18 cellular contexts compared by ENCODE assay signal in genomic region chr10:70496341-70497119, GRCh38. TPM values are rescaled to one million over a fixed set of nuclear protein-coding genes. Genes with fewer than 3 reads are reported as not detected.
A peak's percentile ranks its signal among the peaks of the same experiment; 100 is the strongest.
DNase-seq lines count a peak whose midpoint lies in the region; TF ChIP-seq lines count a peak whose summit lies in the region.
"Had no signal": no experiment of that assay in that cellular context is flagged by ENCODE, and none has a peak within 500 bp of the region (broad histone marks: within the 10 kb centered on the region; RNA-seq: fewer than 3 reads in every experiment).

No MANE protein-coding gene starts in this region.

- peaks cover 43% of the 10 kb centered on the region; the same call in 1 of the 2 replicates for H3K79me2 ChIP-seq in Loucy (ENCODE audit: insufficient read depth, low read length)

- intact Hi-C loops in dorsolateral prefrontal cortex (cut with DNase I), result no loop called here

- no peak for DNase-seq in dorsolateral prefrontal cortex
- DNase-seq in neuronal stem cell (ENCODE audit: low spot score), result no peak
- no peak for DNase-seq in stimulated activated CD4-positive, alpha-beta T cell treated with anti-CD3 and anti-CD28 coated beads, Interleukin-1b, Interleukin-23, amount 100 ng/mL, for 48 hours
- no peak for DNase-seq in NCI-H510A treated with DMSO at 0.1 percent for 48 hours (lab: John Stamatoyannopoulos, UW)
- no peak for DNase-seq in activated CD8-positive, alpha-beta memory T cell treated with anti-CD3 and anti-CD28 coated beads, Interleukin-2, amount 50 U/mL, for 48 hours
- DNase-seq: Kasumi-1, NCI-H1417, NCI-H1930, NCI-H2171 treated with DMSO at 0.1 percent for 48 hours, NCI-H446 treated with DMSO at 0.1 percent for 48 hours, NCI-H748 treated with DMSO at 0.1 percent for 48 hours, PC-9, SJCRH30 had no signal

- no peak overlapping the region for H4K91ac ChIP-seq in neuronal stem cell (ENCODE audit: low read depth, low read length, poor library complexity)

- no peaks in the 10 kb centered on the region for H3K9me2 ChIP-seq in Loucy (replicated peaks; ENCODE audit: low read depth, low read length)

- no peak overlapping the region for H3K9ac ChIP-seq in BLaER1
- H3K9ac ChIP-seq in Loucy (ENCODE audit: low read depth, low read length, poor library complexity, severe bottlenecking), result peak overlapping the region; percentile 4
- H3K9ac ChIP-seq in neuronal stem cell (ENCODE audit: low read depth, low read length, poor library complexity), result no peak overlapping the region

- peak overlapping the region; percentile 81 for H3K18ac ChIP-seq in neuronal stem cell (ENCODE audit: low read length)

- H3K4me3 ChIP-seq in BLaER1 (no peak overlapping the region), Loucy (ENCODE audit: low read length, poor library complexity, severe bottlenecking) (no peak overlapping the region), dorsolateral prefrontal cortex (no peak overlapping the region), neuronal stem cell (ENCODE audit: low read length in 2 of 2) (no peak overlapping the region)
- H3K4me3 ChIP-seq: PC-9, SJCRH30 had no signal

- H3K14ac ChIP-seq in neuronal stem cell (ENCODE audit: low read length), result peak overlapping the region; percentile 79

- H3K4me1 ChIP-seq in BLaER1, result peaks cover 100% of the 10 kb centered on the region
- peaks cover 72% of the 10 kb centered on the region for H3K4me1 ChIP-seq in Loucy (ENCODE audit: insufficient read depth, low read length, poor library complexity, severe bottlenecking)
- peaks cover 16 to 22% of the 10 kb centered on the region in 2 donors for H3K4me1 ChIP-seq in neuronal stem cell (ENCODE audit: control insufficient read depth in 2 of 2, insufficient read depth in 1 of 2, low read depth in 1 of 2, low read length in 2 of 2)
- H3K4me1 ChIP-seq: SJCRH30 had no signal

- no peaks in the 10 kb centered on the region for H3K9me3 ChIP-seq in BLaER1
- no peaks in the 10 kb centered on the region for H3K9me3 ChIP-seq in Loucy (ENCODE audit: insufficient read depth, low read depth, low read length)
- H3K9me3 ChIP-seq in neuronal stem cell (replicated peaks in 1 of 2; ENCODE audit: control insufficient read depth in 2 of 2, insufficient read depth in 1 of 2, low read depth in 1 of 2, low read length in 2 of 2), result no peaks in the 10 kb centered on the region
- H3K9me3 ChIP-seq: SJCRH30 had no signal

- H2BK120ac ChIP-seq in neuronal stem cell (ENCODE audit: low read depth, low read length), result no peak overlapping the region

- no peaks in the 10 kb centered on the region for H3F3A ChIP-seq in Loucy (ENCODE audit: low read depth)

- H4K20me1 ChIP-seq in BLaER1 (peaks cover 9% of the 10 kb centered on the region; the same call in 1 of the 2 replicates), Loucy (ENCODE audit: insufficient read depth, low read length, poor library complexity, severe bottlenecking) (no peaks in the 10 kb centered on the region)

- H3K4me2 ChIP-seq in BLaER1, result peak overlapping the region; percentile 87
- H3K4me2 ChIP-seq in Loucy (ENCODE audit: low read depth, low read length, poor library complexity, severe bottlenecking), result no peak overlapping the region
- no peak overlapping the region for H3K4me2 ChIP-seq in neuronal stem cell (ENCODE audit: insufficient read depth, low read length, poor library complexity, severe bottlenecking)
- H3K4me2 ChIP-seq: PC-9 had no signal

- no peak overlapping the region for H2BK15ac ChIP-seq in neuronal stem cell (ENCODE audit: low read length)

- no peaks in the 10 kb centered on the region for H3K79me1 ChIP-seq in neuronal stem cell (ENCODE audit: low read depth, low read length)

- no peak overlapping the region for H2BK5ac ChIP-seq in neuronal stem cell (ENCODE audit: low read length)

- H3K4ac ChIP-seq in neuronal stem cell (ENCODE audit: low read length), result no peak overlapping the region

- H3K27me3 ChIP-seq in BLaER1, result no peaks in the 10 kb centered on the region
- H3K27me3 ChIP-seq in Loucy (ENCODE audit: insufficient read depth, low read length, poor library complexity, severe bottlenecking), result no peaks in the 10 kb centered on the region
- H3K27me3 ChIP-seq in dorsolateral prefrontal cortex, result no peaks in the 10 kb centered on the region
- no peaks in the 10 kb centered on the region for H3K27me3 ChIP-seq in neuronal stem cell (ENCODE audit: control insufficient read depth in 3 of 3, insufficient read depth in 3 of 3, low read depth in 1 of 3, low read length in 3 of 3)
- H3K27me3 ChIP-seq: SJCRH30 had no signal

- H2AFZ ChIP-seq in Loucy (ENCODE audit: low read length) (no peak overlapping the region), neuronal stem cell (ENCODE audit: low read length) (no peak overlapping the region)
- H2AFZ ChIP-seq: PC-9 had no signal

- peak overlapping the region; percentile 71 for H3K27ac ChIP-seq in BLaER1
- peak overlapping the region in 48 of 59 donors; percentile 1 to 78 (median 60) for H3K27ac ChIP-seq in dorsolateral prefrontal cortex
- no peak overlapping the region for H3K27ac ChIP-seq in neuronal stem cell (replicated peaks; ENCODE audit: low read length)
- H3K27ac ChIP-seq: C4-2B, PC-9, SJCRH30 had no signal

- H3K36me3 ChIP-seq in BLaER1 (0 out of 2 replicates have a peak, but pooled peaks cover 6% of the 10 kb centered on the region), Loucy (ENCODE audit: insufficient read depth, low read length) (no peaks in the 10 kb centered on the region), neuronal stem cell (replicated peaks in 1 of 2; ENCODE audit: control insufficient read depth in 2 of 2, insufficient read depth in 2 of 2, low read length in 2 of 2) (no peaks in the 10 kb centered on the region)
- H3K36me3 ChIP-seq: SJCRH30 had no signal

- H4K8ac ChIP-seq in neuronal stem cell (ENCODE audit: low read depth, low read length), result no peak overlapping the region

- H3K23ac ChIP-seq in neuronal stem cell (ENCODE audit: low read depth, low read length, poor library complexity), result peak overlapping the region; percentile 48

- H2BK12ac ChIP-seq in neuronal stem cell (ENCODE audit: low read length), result no peak overlapping the region

- peak overlapping the region; percentile 85 for H2AK5ac ChIP-seq in neuronal stem cell (ENCODE audit: low read depth, low read length)

- TF ChIP-seq CTCF in Loucy (conservative IDR thresholded peaks at IDR 0.05; ENCODE audit: low read length) (no peak), dorsolateral prefrontal cortex (IDR thresholded peaks at IDR 0.05 in 54 of 56, conservative IDR thresholded peaks at IDR 0.05 in 2 of 56; ENCODE audit: low read depth in 1 of 56, partially characterized antibody in 56 of 56) (no peak)

- no CpG with 5 or more reads among the region's 13 CpGs for WGBS in neuronal stem cell (ENCODE audit: extremely low coverage in 2 of 2, insufficient read length in 2 of 2, insufficient replicate concordance in 1 of 2), 2 donors

RNA-seq across cellular contexts. Expression of gene PALD1, which starts 18.0 kb away (rescaled TPM):
- 10 to 100 TPM in 105 of 120 experiments, 1 to 10 TPM in 15; 7.2 to 25.7 (median 13.2) TPM for total RNA-seq in dorsolateral prefrontal cortex
- polyA plus RNA-seq in neuronal stem cell (2013, experiment 1 of 2), result 8.1 TPM
- 8.1 TPM for polyA plus RNA-seq in neuronal stem cell (2013, experiment 2 of 2)

RNA-seq across cellular contexts. Expression of gene NODAL, which starts 55.0 kb away (rescaled TPM):
- 1 to 10 TPM in 2 of 120 experiments, under 1 TPM in 19, not detected in 99; 0.23 to 1.2 (median 0.43) TPM for total RNA-seq in dorsolateral prefrontal cortex
- not detected for polyA plus RNA-seq in neuronal stem cell (2013, experiment 1 of 2)
- polyA plus RNA-seq in neuronal stem cell (2013, experiment 2 of 2), result not detected
- total RNA-seq: Daoy, HT-29, PC-9, SJCRH30 had no signal
